In genomic region chr3:123325766-123326256, GRCh38 we compare ENCODE assay signal across 22 cellular contexts.
DNase-seq lines count a peak whose midpoint lies in the region; ATAC-seq and TF ChIP-seq lines count a peak whose summit lies in the region.
"Had no signal": no experiment of that assay in that cellular context is flagged by ENCODE, and none has a peak within 500 bp of the region (broad histone marks: within the 10 kb centered on the region; RNA-seq: fewer than 3 reads in every experiment).

No MANE protein-coding gene starts in this region.

- ATAC-seq in gastroesophageal sphincter (no peak), HG02852 (IDR thresholded peaks at IDR 0.05; ENCODE audit: unreplicated experiment) (no peak)
- ATAC-seq: A549 had no signal

- H3K4me1 Mint-ChIP-seq in CD14-positive monocyte, result no peaks in the 10 kb centered on the region

- intact Hi-C loops in CD14-positive monocyte (cut with micrococcal nuclease), result no loop called here

- no peaks in the 10 kb centered on the region for H3K9me3 Mint-ChIP-seq in CD14-positive monocyte

- no peak for TF ChIP-seq EP300 in gastroesophageal sphincter (IDR thresholded peaks at IDR 0.05)

- H3K4me3 Mint-ChIP-seq in CD14-positive monocyte, result no peak overlapping the region

- peaks cover 6 to 13% (median 6%) of the 10 kb centered on the region in 3 donors for H3K27me3 Mint-ChIP-seq in CD14-positive monocyte (ENCODE audit: low read depth in 3 of 3)

- H3K36me3 ChIP-seq in BLaER1, result no peaks in the 10 kb centered on the region
- peaks cover 0 to 70% of the 10 kb centered on the region in 2 donors for H3K36me3 ChIP-seq in gastroesophageal sphincter
- H3K36me3 ChIP-seq in stomach smooth muscle (ENCODE audit: control insufficient read depth in 2 of 2, insufficient read depth in 2 of 2, low read length in 2 of 2), result peaks cover 25 to 45% of the 10 kb centered on the region in 2 donors

- H3K27ac ChIP-seq in BLaER1 (no peak overlapping the region), gastroesophageal sphincter (peak overlapping the region in 3 of 4 donors; percentile 68 to 90 (median 78)), stomach smooth muscle (ENCODE audit: low read length) (peak overlapping the region; percentile 66)
- H3K27ac ChIP-seq: A549, C4-2B, PC-9 had no signal

- WGBS in gastroesophageal sphincter (ENCODE audit: low coverage in 1 of 2), 2 donors, result 88% methylated on average over 3 of the region's 8 CpGs; no CpG with 5 or more reads in 1 of the 2 donors

- H3K9me3 ChIP-seq in BLaER1, result no peaks in the 10 kb centered on the region
- H3K9me3 ChIP-seq in gastroesophageal sphincter, result no peaks in the 10 kb centered on the region
- no peaks in the 10 kb centered on the region for H3K9me3 ChIP-seq in stomach smooth muscle (ENCODE audit: control insufficient read depth in 2 of 2, low read length in 2 of 2)
- H3K9me3 ChIP-seq: A549 had no signal

- TF ChIP-seq POLR2A in gastroesophageal sphincter (IDR thresholded peaks at IDR 0.05), result no peak

- no peaks in the 10 kb centered on the region for H3K36me3 Mint-ChIP-seq in CD14-positive monocyte

- H3K27me3 ChIP-seq in BLaER1 (peaks cover 6% of the 10 kb centered on the region; the same call in 1 of the 2 replicates), gastroesophageal sphincter (no peaks in the 10 kb centered on the region), stomach smooth muscle (ENCODE audit: control insufficient read depth in 1 of 2, insufficient read depth in 2 of 2, low read length in 2 of 2) (no peaks in the 10 kb centered on the region)

- H3K27ac Mint-ChIP-seq in CD14-positive monocyte, result no peak overlapping the region

- H3K4me2 ChIP-seq in BLaER1, result peak overlapping the region; percentile 90
- H3K4me2 ChIP-seq: A549, PC-9 had no signal

- H3K4me3 ChIP-seq in BLaER1, result no peak overlapping the region
- H3K4me3 ChIP-seq in gastroesophageal sphincter, result no peak overlapping the region
- no peak overlapping the region for H3K4me3 ChIP-seq in stomach smooth muscle (ENCODE audit: low read length in 2 of 2)
- H3K4me3 ChIP-seq: A549, PC-9 had no signal

- TF ChIP-seq CTCF in CD14-positive monocyte (IDR thresholded peaks at IDR 0.05), result no peak
- TF ChIP-seq CTCF in gastroesophageal sphincter (IDR thresholded peaks at IDR 0.05), result no peak

- no peak overlapping the region for H3K9ac ChIP-seq in BLaER1
- H3K9ac ChIP-seq in stomach smooth muscle (ENCODE audit: low read length in 2 of 2), result no peak overlapping the region

- H4K20me1 ChIP-seq in BLaER1, result peaks cover 17% of the 10 kb centered on the region

- DNase-seq in CD14-positive monocyte (ENCODE audit: low spot score) (peak; percentile 38), HK-2 (ENCODE audit: unreplicated experiment) (no peak)
- no peak for DNase-seq in activated CD8-positive, alpha-beta memory T cell treated with anti-CD3 and anti-CD28 coated beads, Interleukin-2, amount 50 U/mL, for 4 hours
- DNase-seq: AML-193, Calu3, DND-41, GOT3, HCEC 1CT, NCI-H1092, NCI-H1417 treated with DMSO at 0.1 percent for 48 hours, NCI-H1694 treated with DMSO at 0.1 percent for 48 hours, NCI-H2081, NCI-H2227 treated with DMSO at 0.1 percent for 48 hours, NCI-H526 treated with DMSO at 0.1 percent for 48 hours, PC-9, SHP77 had no signal

- H3K4me1 ChIP-seq in BLaER1 (peaks cover 100% of the 10 kb centered on the region), gastroesophageal sphincter (peaks cover 4 to 99% (median 8%) of the 10 kb centered on the region in 3 donors), stomach smooth muscle (ENCODE audit: control insufficient read depth, insufficient read depth, low read length) (peaks cover 48% of the 10 kb centered on the region)
- H3K4me1 ChIP-seq: A549 had no signal
